ENCODE assay signal across 7 cellular contexts in the genomic region with DNA sequence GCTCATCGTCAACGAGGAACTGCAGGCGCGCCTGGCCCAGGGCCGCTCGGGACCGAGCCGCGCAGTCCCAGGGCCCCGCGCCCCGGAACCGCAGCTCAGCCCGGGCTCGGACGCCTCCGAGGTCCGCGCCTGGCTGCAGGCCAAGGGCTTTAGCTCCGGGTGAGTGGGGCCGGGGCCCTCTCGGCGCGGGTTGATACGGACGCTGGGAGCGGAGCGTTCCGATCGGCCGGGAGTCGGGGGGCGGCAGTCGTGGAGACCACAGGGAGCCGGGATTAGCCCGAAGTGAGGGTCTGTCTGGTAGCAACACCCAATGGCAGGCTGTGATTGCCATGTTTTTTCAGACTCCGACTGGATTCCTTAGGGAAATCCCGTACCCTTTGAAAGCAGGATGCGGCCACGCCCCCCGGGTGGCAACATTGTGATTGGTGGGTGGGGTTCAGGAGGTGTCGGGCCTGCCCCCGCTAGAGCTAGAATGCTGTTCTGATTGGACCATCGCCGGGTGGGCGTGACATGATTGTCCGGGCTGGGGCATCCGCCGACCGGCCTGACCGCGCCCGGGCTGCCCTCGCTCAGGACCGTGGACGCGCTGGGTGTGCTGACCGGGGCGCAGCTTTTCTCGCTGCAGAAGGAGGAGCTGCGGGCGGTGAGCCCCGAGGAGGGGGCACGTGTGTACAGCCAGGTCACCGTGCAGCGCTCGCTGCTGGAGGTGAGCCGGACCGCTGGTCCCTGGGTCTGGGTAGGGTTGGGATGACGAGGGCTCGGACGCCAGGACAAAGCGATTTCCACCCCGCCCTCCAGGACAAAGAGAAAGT. TPM values are rescaled to one million over a fixed set of nuclear protein-coding genes. Genes with fewer than 3 reads are reported as not detected.
DNase-seq lines count a peak whose midpoint lies in the region; ATAC-seq, FAIRE-seq and TF ChIP-seq lines count a peak whose summit lies in the region.

No MANE protein-coding gene starts in this region.

- H3K4me3 ChIP-seq in SK-N-MC (peak overlapping the region; percentile 66), GM12878 (peak overlapping the region; percentile 27; the same call in 1 of the 2 replicates), right atrium auricular region (peak overlapping the region; percentile 36 to 56), pancreas (peak overlapping the region in 2 of 4 donors; percentile 22 to 36)

- POLR2A ChIA-PET in GM12878 (lab: Charles Lee) = no interaction called here

- H3K9me3 ChIP-seq in SK-N-MC (ENCODE audit: low read depth, low read length) (no peaks in the 10 kb centered on the region), GM12878 (replicated peaks; ENCODE audit: control insufficient read depth, insufficient read depth, low read length) (no peaks in the 10 kb centered on the region; the same call in 2 of the 3 replicates), right atrium auricular region (no peaks in the 10 kb centered on the region), pancreas (no peaks in the 10 kb centered on the region)

- no peaks in the 10 kb centered on the region for H3K79me2 ChIP-seq in GM12878 (ENCODE audit: control insufficient read depth, insufficient read depth, low read length)

- RAD21 ChIA-PET in GM12878 (lab: Charles Lee; ENCODE audit: unreplicated experiment) = interaction anchor here (0.5 to 1.0 kb wide), 2 partner anchors 73 to 166 kb away, joined by 3 read pairs; no protein-coding TSS in a partner anchor

- in situ Hi-C loops in GM12878 (cut with MboI) = no loop called here

- no peak for TF ChIP-seq CTCF in GM12878 (IDR thresholded peaks at IDR 0.05 in 2 of 3, conservative IDR thresholded peaks at IDR 0.05 in 1 of 3; ENCODE audit: control insufficient read depth in 2 of 3, extremely low read depth in 1 of 3, insufficient read depth in 1 of 3, low read depth in 3 of 3, low read length in 3 of 3)
- TF ChIP-seq CTCF in right atrium auricular region (IDR thresholded peaks at IDR 0.05) = no peak
- TF ChIP-seq CTCF in pancreas (IDR thresholded peaks at IDR 0.05) = no peak

- intact Hi-C loops in GM12878 (cut with micrococcal nuclease; ENCODE audit: unreplicated experiment) (no loop called here), pancreas (cut with DNase I) (no loop called here)

- 0 out of 2 replicates have a peak, but pooled peaks have one; percentile 15 for TF ChIP-seq POLR2A in GM12878 (IDR thresholded peaks at IDR 0.05; ENCODE audit: low read depth, low read length)

- peaks cover 4% of the 10 kb centered on the region; the same call in 1 of the 2 replicates for H3K36me3 ChIP-seq in SK-N-MC (ENCODE audit: insufficient read depth, low read length)
- no peaks in the 10 kb centered on the region; a peak in 2 of 4 replicates for H3K36me3 ChIP-seq in GM12878 (ENCODE audit: control insufficient read depth in 2 of 2, insufficient read depth in 2 of 2, low read length in 1 of 2)
- peaks cover 18% of the 10 kb centered on the region for H3K36me3 ChIP-seq in right atrium auricular region
- H3K36me3 ChIP-seq in pancreas = peaks cover 0 to 6% (median under 1%) of the 10 kb centered on the region in 3 donors

- FAIRE-seq in GM12878 (lab: Jason Lieb, UNC) (no peak), pancreas (lab: Jason Lieb, UNC) (no peak)

- peaks cover 0 to 7% of the 10 kb centered on the region in 2 experiments; a peak in 2 of 4 replicates for H3K27me3 ChIP-seq in GM12878 (replicated peaks in 1 of 2; ENCODE audit: control insufficient read depth in 2 of 2, insufficient read depth in 2 of 2, low read length in 1 of 2)
- H3K27me3 ChIP-seq in right atrium auricular region = peaks cover 14 to 28% of the 10 kb centered on the region in 2 donors
- H3K27me3 ChIP-seq in pancreas = no peaks in the 10 kb centered on the region

- ATAC-seq in GM12878 = peak; percentile 76
- ATAC-seq in pancreas = peak; percentile 59 to 91 (median 62)
- no peak for ATAC-seq in GM21529 (IDR thresholded peaks at IDR 0.05; ENCODE audit: unreplicated experiment)
- no peak for ATAC-seq in HG02588 (IDR thresholded peaks at IDR 0.05; ENCODE audit: unreplicated experiment)

- WGBS in GM12878 (ENCODE audit: insufficient coverage, insufficient replicate concordance, low lambda C conversion rate, missing lambda C conversion rate) = 20% methylated on average over 74 of the region's 74 CpGs
- 20 to 42% methylated on average over 74 of the region's 74 CpGs for WGBS in pancreas, 2 donors

- H3K4me1 ChIP-seq in GM12878 (ENCODE audit: control insufficient read depth, insufficient read depth, low read length) (0 out of 2 replicates have a peak, but pooled peaks cover 3% of the 10 kb centered on the region), right atrium auricular region (peaks cover 0 to 34% of the 10 kb centered on the region in 2 donors), pancreas (no peaks in the 10 kb centered on the region)

- SMC1A ChIA-PET in GM12878 (lab: Charles Lee; ENCODE audit: uncharacterized antibody, unreplicated experiment) = interaction anchor here (0.6 kb wide), 1 partner anchor 23 kb away, joined by 3 read pairs; no protein-coding TSS in a partner anchor

- BruUV-seq in GM12878 (replicated peaks; lab: Mats Ljungman, UMichigan) = no TSS peak

- H3K4me2 ChIP-seq in GM12878 (ENCODE audit: control insufficient read depth, insufficient read depth) = peak overlapping the region; percentile 64

- peak; percentile 8 for DNase-seq in GM19240 (ENCODE audit: insufficient read length, low spot score)
- DNase-seq in SK-N-MC (ENCODE audit: low read depth, low spot score) = no peak
- no peak for DNase-seq in GM12878 (ENCODE audit: low read depth, low spot score)
- peak; percentile 95 for DNase-seq in right atrium auricular region (ENCODE audit: low spot score)
- DNase-seq in pancreas = peak; percentile 62 to 88 (median 81)

- no peak for TF ChIP-seq RAD21 in GM12878 (IDR thresholded peaks at IDR 0.05; ENCODE audit: insufficient read depth, low read depth, low read length)

- CTCF ChIA-PET in GM12878 (lab: Yijun Ruan, JAX) = interaction anchor here (0.6 to 3.2 kb wide), 5 partner anchors 46 to 200 kb away, joined by 3 to 18 read pairs (median 11); no protein-coding TSS in a partner anchor

- no peak overlapping the region for H3K9ac ChIP-seq in SK-N-MC (ENCODE audit: insufficient read length)
- H3K9ac ChIP-seq in GM12878 (ENCODE audit: control insufficient read depth, insufficient read depth, low read length) = no peak overlapping the region

- no peak overlapping the region for H3K27ac ChIP-seq in SK-N-MC
- no peak overlapping the region for H3K27ac ChIP-seq in GM12878 (ENCODE audit: control insufficient read depth, insufficient read depth)
- H3K27ac ChIP-seq in right atrium auricular region = peak overlapping the region in 1 of 2 donors; percentile 22
- no peak overlapping the region for H3K27ac ChIP-seq in pancreas

- no peaks in the 10 kb centered on the region for H4K20me1 ChIP-seq in GM12878 (ENCODE audit: control insufficient read depth, insufficient read depth)

- TF ChIP-seq EP300 in GM12878 (IDR thresholded peaks at IDR 0.05; ENCODE audit: borderline replicate concordance in 1 of 2, control insufficient read depth in 1 of 2, low read depth in 2 of 2, low read length in 2 of 2) = no peak

- no peak overlapping the region for H2AFZ ChIP-seq in GM12878 (ENCODE audit: control insufficient read depth, low read depth, low read length)

RNA-seq across cellular contexts. Expression of a gene that starts 11.3 kb away (rescaled TPM):
- total RNA-seq in GM12878 (2013; cell fraction: nucleolus; rRNA removed) = 0.69 and 0.92 TPM in 2 replicates
- 0.68 and 1.4 TPM in 2 replicates for total RNA-seq in GM12878 (2014; rRNA removed)
- total RNA-seq in GM12878 (2014; rRNA removed; fragmentation: Illumina TruSeq; extraction: Trizol) = 0.64 and 0.72 TPM in 2 replicates
- 1.8 and 2.2 TPM in 2 replicates for total RNA-seq in GM12878 (2021)
- not detected for polyA plus RNA-seq in GM12878 (2011; ENCODE audit: low read depth)
- 0.71 and 0.82 TPM in 2 replicates for polyA plus RNA-seq in GM12878 (2011; rRNA removed)
- 0.67 and 0.75 TPM in 2 replicates for polyA plus RNA-seq in GM12878 (2011; cell fraction: cytosol; rRNA removed)
- polyA plus RNA-seq in GM12878 (2011; cell fraction: nucleus; rRNA removed) = 4.1 and 5.4 TPM in 2 replicates
- polyA plus RNA-seq in GM12878 (2012) = 1.4 and 2.3 TPM in 2 replicates
- 0.72 TPM in 1 of 2 replicates, not detected in the other for polyA plus RNA-seq in GM12878 (2014; fragmentation: Illumina TruSeq; extraction: Trizol)
- polyA plus RNA-seq in GM12878 (2014; fragmentation: Nextera tagmentation; extraction: Ambion mirVana) = not detected
- 1.5 and 1.8 TPM in 2 replicates for polyA plus RNA-seq in GM12878 (2014; rRNA removed)
- 1 to 10 TPM; 1.2 to 2.1 TPM for polyA plus RNA-seq in GM12878 (2016; fragmentation: Nextera tagmentation; extraction: Ambion mirVana)
- polyA minus RNA-seq in GM12878 (2011; rRNA and poly(A)+ RNA removed) = 0.37 and 0.41 TPM in 2 replicates
- polyA minus RNA-seq in GM12878 (2011; cell fraction: cytosol; rRNA and poly(A)+ RNA removed) = not detected in 2 replicates
- 0.73 and 1.3 TPM in 2 replicates for polyA minus RNA-seq in GM12878 (2011; cell fraction: nucleus; rRNA and poly(A)+ RNA removed)
- 10 to 100 TPM in 1 of 2 donors, 1 to 10 TPM in 1; 6.7 to 13.8 TPM for total RNA-seq in right atrium auricular region
- total RNA-seq in pancreas = 10 to 100 TPM; 10.2 to 32.0 (median 16.0) TPM
- 100 to 1,000 TPM; 152 to 279 TPM for polyA plus RNA-seq in pancreas

RNA-seq across cellular contexts. Expression of a gene that starts 24.0 kb away (rescaled TPM):
- 53.1 and 58.5 TPM in 2 replicates for total RNA-seq in GM12878 (2013; cell fraction: nucleolus; rRNA removed)
- total RNA-seq in GM12878 (2014; rRNA removed) (9.3 TPM in 2 replicates), GM12878 (2014; rRNA removed; fragmentation: Illumina TruSeq; extraction: Trizol) (3.8 and 4.0 TPM in 2 replicates), GM12878 (2021) (10.0 and 10.1 TPM in 2 replicates), right atrium auricular region (10 to 100 TPM; 26.5 to 28.1 TPM), pancreas (10 to 100 TPM; 10.9 to 27.1 (median 14.2) TPM)
- polyA plus RNA-seq in GM12878 (2011; ENCODE audit: low read depth) = 3.1 TPM
- polyA plus RNA-seq in GM12878 (2011; rRNA removed) (9.0 and 11.6 TPM in 2 replicates), GM12878 (2014; fragmentation: Illumina TruSeq; extraction: Trizol) (4.1 and 5.0 TPM in 2 replicates), GM12878 (2014; fragmentation: Nextera tagmentation; extraction: Ambion mirVana) (1 to 10 TPM; 1.3 to 1.7 TPM), GM12878 (2014; rRNA removed) (7.7 and 8.5 TPM in 2 replicates), GM12878 (2016; fragmentation: Nextera tagmentation; extraction: Ambion mirVana) (10 to 100 TPM in 1 of 2 experiments, 1 to 10 TPM in 1; 9.8 to 11.5 TPM), pancreas (10 to 100 TPM; 22.0 to 26.6 TPM)
- polyA plus RNA-seq in GM12878 (2011; cell fraction: cytosol; rRNA removed) = 13.4 and 20.8 TPM in 2 replicates
- polyA plus RNA-seq in GM12878 (2011; cell fraction: nucleus; rRNA removed) = 32.1 and 38.4 TPM in 2 replicates
- 5.5 and 6.4 TPM in 2 replicates for polyA plus RNA-seq in GM12878 (2012)
- 15.9 and 19.3 TPM in 2 replicates for polyA minus RNA-seq in GM12878 (2011; rRNA and poly(A)+ RNA removed)
- polyA minus RNA-seq in GM12878 (2011; cell fraction: cytosol; rRNA and poly(A)+ RNA removed) = 6.0 and 9.3 TPM in 2 replicates
- polyA minus RNA-seq in GM12878 (2011; cell fraction: nucleus; rRNA and poly(A)+ RNA removed) = 12.2 and 26.3 TPM in 2 replicates

RNA-seq across cellular contexts. Expression of a gene that starts 30.5 kb away (rescaled TPM):
- 33.5 and 40.4 TPM in 2 replicates for total RNA-seq in GM12878 (2013; cell fraction: nucleolus; rRNA removed)
- total RNA-seq in GM12878 (2014; rRNA removed) (51.7 and 66.5 TPM in 2 replicates), GM12878 (2014; rRNA removed; fragmentation: Illumina TruSeq; extraction: Trizol) (25.2 and 28.2 TPM in 2 replicates), GM12878 (2021) (76.4 and 84.7 TPM in 2 replicates), right atrium auricular region (100 to 1,000 TPM in 1 of 2 donors, 10 to 100 TPM in 1; 98.9 to 205 TPM), pancreas (10 to 100 TPM; 37.1 to 61.5 (median 50.9) TPM)
- 17.0 TPM for polyA plus RNA-seq in GM12878 (2011; ENCODE audit: low read depth)
- polyA plus RNA-seq in GM12878 (2011; rRNA removed) (9.6 and 23.0 TPM in 2 replicates), GM12878 (2014; fragmentation: Illumina TruSeq; extraction: Trizol) (3.5 and 18.0 TPM in 2 replicates), GM12878 (2014; fragmentation: Nextera tagmentation; extraction: Ambion mirVana) (1 to 10 TPM; 1.4 to 4.7 TPM), GM12878 (2014; rRNA removed) (83.4 and 101 TPM in 2 replicates), GM12878 (2016; fragmentation: Nextera tagmentation; extraction: Ambion mirVana) (10 to 100 TPM; 10.5 to 14.8 TPM), pancreas (100 to 1,000 TPM; 174 to 266 TPM)
- polyA plus RNA-seq in GM12878 (2011; cell fraction: cytosol; rRNA removed) = 20.2 and 37.2 TPM in 2 replicates
- 203 and 271 TPM in 2 replicates for polyA plus RNA-seq in GM12878 (2011; cell fraction: nucleus; rRNA removed)
- 48.6 and 64.4 TPM in 2 replicates for polyA plus RNA-seq in GM12878 (2012)
- polyA minus RNA-seq in GM12878 (2011; rRNA and poly(A)+ RNA removed) = 5.0 and 15.0 TPM in 2 replicates
- 10.7 and 11.3 TPM in 2 replicates for polyA minus RNA-seq in GM12878 (2011; cell fraction: cytosol; rRNA and poly(A)+ RNA removed)
- polyA minus RNA-seq in GM12878 (2011; cell fraction: nucleus; rRNA and poly(A)+ RNA removed) = 24.3 and 37.7 TPM in 2 replicates

RNA-seq across cellular contexts. Expression of a gene that starts 48.9 kb away (rescaled TPM):
- total RNA-seq in GM12878 (2013; cell fraction: nucleolus; rRNA removed) = 0.84 TPM in 1 of 2 replicates, not detected in the other
- total RNA-seq in GM12878 (2014; rRNA removed) (not detected in 2 replicates), GM12878 (2014; rRNA removed; fragmentation: Illumina TruSeq; extraction: Trizol) (not detected in 2 replicates), GM12878 (2021) (not detected in 2 replicates), right atrium auricular region (under 1 TPM in 1 of 2 donors, not detected in 1; 0.16 TPM), pancreas (under 1 TPM in 5 of 6 donors, not detected in 1; 0.09 to 0.25 (median 0.24) TPM)
- polyA plus RNA-seq in GM12878 (2011; ENCODE audit: low read depth) = not detected
- polyA plus RNA-seq in GM12878 (2011; rRNA removed) (not detected in 2 replicates), GM12878 (2014; fragmentation: Illumina TruSeq; extraction: Trizol) (not detected in 2 replicates), GM12878 (2014; fragmentation: Nextera tagmentation; extraction: Ambion mirVana) (not detected), GM12878 (2014; rRNA removed) (not detected in 2 replicates), GM12878 (2016; fragmentation: Nextera tagmentation; extraction: Ambion mirVana) (not detected), pancreas (under 1 TPM in 1 of 2 donors, not detected in 1; 0.31 TPM)
- 0.03 and 0.06 TPM in 2 replicates for polyA plus RNA-seq in GM12878 (2011; cell fraction: cytosol; rRNA removed)
- polyA plus RNA-seq in GM12878 (2011; cell fraction: nucleus; rRNA removed) = 0.09 and 0.10 TPM in 2 replicates
- 0.37 TPM in 1 of 2 replicates, not detected in the other for polyA plus RNA-seq in GM12878 (2012)
- polyA minus RNA-seq in GM12878 (2011; rRNA and poly(A)+ RNA removed) = not detected in 2 replicates
- polyA minus RNA-seq in GM12878 (2011; cell fraction: cytosol; rRNA and poly(A)+ RNA removed) = not detected in 2 replicates
- polyA minus RNA-seq in GM12878 (2011; cell fraction: nucleus; rRNA and poly(A)+ RNA removed) = 0.36 TPM in 1 of 2 replicates, not detected in the other

Comparison
In these comparisons a context has a peak if more than half of its experiments do, and no peak if none do; other contexts are left out.
1. DNase-seq: peak in GM19240 (single experiment), right atrium auricular region (single experiment) and pancreas (6 of 6); none in SK-N-MC (single experiment) and GM12878 (single experiment).
2. ATAC-seq: peak in GM12878 (single experiment) and pancreas (4 of 4); none in GM21529 (single experiment) and HG02588 (single experiment).